In genomic region chr17:43170140-43170765, GRCh38 we compare ENCODE assay signal across 1 cellular context.
TF ChIP-seq lines count a peak whose summit lies in the region.

No MANE protein-coding gene starts in this region.

TF ChIP-seq in HEK293, 187 proteins besides CTCF, POLR2A, EP300 and RAD21 (continued from another document):
- TF ChIP-seq, protein P1, sequence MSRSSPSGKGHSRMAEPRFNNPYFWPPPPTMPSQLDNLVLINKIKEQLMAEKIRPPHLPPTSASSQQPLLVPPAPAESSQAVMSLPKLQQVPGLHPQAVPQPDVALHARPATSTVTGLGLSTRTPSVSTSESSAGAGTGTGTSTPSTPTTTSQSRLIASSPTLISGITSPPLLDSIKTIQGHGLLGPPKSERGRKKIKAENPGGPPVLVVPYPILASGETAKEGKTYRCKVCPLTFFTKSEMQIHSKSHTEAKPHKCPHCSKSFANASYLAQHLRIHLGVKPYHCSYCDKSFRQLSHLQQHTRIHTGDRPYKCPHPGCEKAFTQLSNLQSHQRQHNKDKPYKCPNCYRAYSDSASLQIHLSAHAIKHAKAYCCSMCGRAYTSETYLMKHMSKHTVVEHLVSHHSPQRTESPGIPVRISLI (tag by site-specific recombination; IDR thresholded peaks at IDR 0.05): no peak
- TF ChIP-seq SALL2 (tag by site-specific recombination; IDR thresholded peaks at IDR 0.05; ENCODE audit: borderline replicate concordance) (no peak), TRIM28 (IDR thresholded peaks at IDR 0.05; ENCODE audit: borderline replicate concordance, low read length) (no peak), ZNF398 (tag by site-specific recombination; IDR thresholded peaks at IDR 0.05) (no peak), ZNF26 (tag by site-specific recombination; IDR thresholded peaks at IDR 0.05) (no peak), ZBTB7A (tag by site-specific recombination; IDR thresholded peaks at IDR 0.05; ENCODE audit: low read depth) (no peak), ZNF624 (tag by site-specific recombination; IDR thresholded peaks at IDR 0.05) (no peak), ZEB2 (tag by site-specific recombination; IDR thresholded peaks at IDR 0.05) (peak; percentile 47), OSR2 (tag by site-specific recombination; IDR thresholded peaks at IDR 0.05) (no peak), ZNF146 (tag by site-specific recombination; IDR thresholded peaks at IDR 0.05) (no peak), ZNF114 (tag by site-specific recombination; IDR thresholded peaks at IDR 0.05) (no peak), ZNF747 (tag by site-specific recombination; IDR thresholded peaks at IDR 0.05) (no peak), ZBTB49 (tag by site-specific recombination; IDR thresholded peaks at IDR 0.05; ENCODE audit: low read depth) (no peak), TCF7L2 (IDR thresholded peaks at IDR 0.05; ENCODE audit: borderline replicate concordance, low read depth, low read length) (no peak), ZNF311 (tag by site-specific recombination; IDR thresholded peaks at IDR 0.05; ENCODE audit: borderline replicate concordance) (no peak), ZNF626 (tag by site-specific recombination; IDR thresholded peaks at IDR 0.05) (no peak), ZSCAN18 (tag by site-specific recombination; IDR thresholded peaks at IDR 0.05) (no peak), ZNF596 (tag by site-specific recombination; IDR thresholded peaks at IDR 0.05) (no peak), ZBTB1 (tag by site-specific recombination; IDR thresholded peaks at IDR 0.05) (no peak), ZNF426 (tag by site-specific recombination; IDR thresholded peaks at IDR 0.05) (no peak), ZNF768 (tag by site-specific recombination; IDR thresholded peaks at IDR 0.05) (no peak), ZNF324 (tag by site-specific recombination; IDR thresholded peaks at IDR 0.05) (peak; percentile 46; the same call in 1 of the 2 replicates), KLF16 (tag by site-specific recombination; IDR thresholded peaks at IDR 0.05) (no peak), MYNN (tag by site-specific recombination; IDR thresholded peaks at IDR 0.05; ENCODE audit: borderline replicate concordance) (no peak), ZNF830 (tag by site-specific recombination; IDR thresholded peaks at IDR 0.05; ENCODE audit: low read depth) (no peak), ZNF248 (tag by site-specific recombination; IDR thresholded peaks at IDR 0.05) (no peak), ZNF366 (tag by site-specific recombination; conservative IDR thresholded peaks at IDR 0.05) (peak; percentile 83), ZNF184 (tag by site-specific recombination; IDR thresholded peaks at IDR 0.05) (no peak), ZNF677 (tag by site-specific recombination; IDR thresholded peaks at IDR 0.05) (no peak), ZNF341 (tag by site-specific recombination; IDR thresholded peaks at IDR 0.05; ENCODE audit: low read depth) (0 out of 2 replicates have a peak, but pooled peaks have one; percentile 48), ZNF16 (tag by site-specific recombination; IDR thresholded peaks at IDR 0.05; ENCODE audit: low read depth) (no peak), ZNF776 (tag by site-specific recombination; IDR thresholded peaks at IDR 0.05; ENCODE audit: borderline replicate concordance) (no peak), ZNF350 (tag by site-specific recombination; IDR thresholded peaks at IDR 0.05) (no peak), MZF1 (tag by site-specific recombination; IDR thresholded peaks at IDR 0.05; ENCODE audit: borderline replicate concordance) (no peak), ELK4 (IDR thresholded peaks at IDR 0.05; ENCODE audit: borderline replicate concordance, low read depth, low read length) (no peak), SETDB1 (IDR thresholded peaks at IDR 0.05; ENCODE audit: insufficient read length, low read length) (no peak), KLF8 (tag by site-specific recombination; IDR thresholded peaks at IDR 0.05) (peak; percentile 36; the same call in 1 of the 2 replicates), REST (tag by site-specific recombination; IDR thresholded peaks at IDR 0.05) (no peak), ZNF155 (tag by site-specific recombination; IDR thresholded peaks at IDR 0.05) (no peak), ZNF174 (tag by site-specific recombination; IDR thresholded peaks at IDR 0.05) (no peak), ZBTB20 (tag by site-specific recombination; IDR thresholded peaks at IDR 0.05) (no peak), IKZF3 (tag by site-specific recombination; IDR thresholded peaks at IDR 0.05) (peak; percentile 66), ZNF157 (tag by site-specific recombination; IDR thresholded peaks at IDR 0.05) (no peak)
- TF ChIP-seq, protein P2, sequence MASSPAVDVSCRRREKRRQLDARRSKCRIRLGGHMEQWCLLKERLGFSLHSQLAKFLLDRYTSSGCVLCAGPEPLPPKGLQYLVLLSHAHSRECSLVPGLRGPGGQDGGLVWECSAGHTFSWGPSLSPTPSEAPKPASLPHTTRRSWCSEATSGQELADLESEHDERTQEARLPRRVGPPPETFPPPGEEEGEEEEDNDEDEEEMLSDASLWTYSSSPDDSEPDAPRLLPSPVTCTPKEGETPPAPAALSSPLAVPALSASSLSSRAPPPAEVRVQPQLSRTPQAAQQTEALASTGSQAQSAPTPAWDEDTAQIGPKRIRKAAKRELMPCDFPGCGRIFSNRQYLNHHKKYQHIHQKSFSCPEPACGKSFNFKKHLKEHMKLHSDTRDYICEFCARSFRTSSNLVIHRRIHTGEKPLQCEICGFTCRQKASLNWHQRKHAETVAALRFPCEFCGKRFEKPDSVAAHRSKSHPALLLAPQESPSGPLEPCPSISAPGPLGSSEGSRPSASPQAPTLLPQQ (tag by site-specific recombination; IDR thresholded peaks at IDR 0.05): no peak
- TF ChIP-seq, protein P3, sequence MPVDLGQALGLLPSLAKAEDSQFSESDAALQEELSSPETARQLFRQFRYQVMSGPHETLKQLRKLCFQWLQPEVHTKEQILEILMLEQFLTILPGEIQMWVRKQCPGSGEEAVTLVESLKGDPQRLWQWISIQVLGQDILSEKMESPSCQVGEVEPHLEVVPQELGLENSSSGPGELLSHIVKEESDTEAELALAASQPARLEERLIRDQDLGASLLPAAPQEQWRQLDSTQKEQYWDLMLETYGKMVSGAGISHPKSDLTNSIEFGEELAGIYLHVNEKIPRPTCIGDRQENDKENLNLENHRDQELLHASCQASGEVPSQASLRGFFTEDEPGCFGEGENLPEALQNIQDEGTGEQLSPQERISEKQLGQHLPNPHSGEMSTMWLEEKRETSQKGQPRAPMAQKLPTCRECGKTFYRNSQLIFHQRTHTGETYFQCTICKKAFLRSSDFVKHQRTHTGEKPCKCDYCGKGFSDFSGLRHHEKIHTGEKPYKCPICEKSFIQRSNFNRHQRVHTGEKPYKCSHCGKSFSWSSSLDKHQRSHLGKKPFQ (tag by site-specific recombination; IDR thresholded peaks at IDR 0.05): no peak
- TF ChIP-seq, protein P4, sequence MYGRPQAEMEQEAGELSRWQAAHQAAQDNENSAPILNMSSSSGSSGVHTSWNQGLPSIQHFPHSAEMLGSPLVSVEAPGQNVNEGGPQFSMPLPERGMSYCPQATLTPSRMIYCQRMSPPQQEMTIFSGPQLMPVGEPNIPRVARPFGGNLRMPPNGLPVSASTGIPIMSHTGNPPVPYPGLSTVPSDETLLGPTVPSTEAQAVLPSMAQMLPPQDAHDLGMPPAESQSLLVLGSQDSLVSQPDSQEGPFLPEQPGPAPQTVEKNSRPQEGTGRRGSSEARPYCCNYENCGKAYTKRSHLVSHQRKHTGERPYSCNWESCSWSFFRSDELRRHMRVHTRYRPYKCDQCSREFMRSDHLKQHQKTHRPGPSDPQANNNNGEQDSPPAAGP (tag by site-specific recombination; IDR thresholded peaks at IDR 0.05): no peak; the same call in 1 of the 2 replicates
- TF ChIP-seq, protein P5, sequence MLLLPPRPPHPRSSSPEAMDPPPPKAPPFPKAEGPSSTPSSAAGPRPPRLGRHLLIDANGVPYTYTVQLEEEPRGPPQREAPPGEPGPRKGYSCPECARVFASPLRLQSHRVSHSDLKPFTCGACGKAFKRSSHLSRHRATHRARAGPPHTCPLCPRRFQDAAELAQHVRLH (tag by site-specific recombination; IDR thresholded peaks at IDR 0.05): peak; percentile 12; the same call in 1 of the 2 replicates
